ENCODE assay signal across 6 cellular contexts in the genomic region with DNA sequence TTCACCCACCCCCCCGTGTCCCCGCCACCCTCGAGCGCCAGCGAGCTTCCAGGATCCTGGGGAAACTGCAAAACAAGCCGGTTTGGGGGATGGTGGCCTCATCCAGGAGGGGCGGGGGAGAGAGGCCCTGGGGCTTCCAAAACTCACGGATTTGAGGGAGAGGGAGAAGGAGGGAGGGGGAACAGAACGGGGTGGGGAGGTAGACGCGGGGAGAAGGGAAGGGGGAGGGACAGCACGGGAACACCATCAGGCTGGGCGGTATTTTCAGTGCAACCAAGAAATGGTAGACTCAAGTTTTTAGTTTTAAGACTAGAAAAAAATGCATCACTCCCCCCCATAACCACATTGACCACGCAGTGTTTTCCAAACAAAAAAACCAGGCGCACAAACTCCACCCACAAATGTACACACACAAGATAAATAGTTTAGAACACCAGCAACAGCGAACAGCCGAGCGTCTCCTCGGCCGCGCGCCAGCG. TPM values are rescaled to one million over a fixed set of nuclear protein-coding genes. Genes with fewer than 3 reads are reported as not detected.
DNase-seq lines count a peak whose midpoint lies in the region; ATAC-seq and TF ChIP-seq lines count a peak whose summit lies in the region.
"Had no signal": no experiment of that assay in that cellular context is flagged by ENCODE, and none has a peak within 500 bp of the region (broad histone marks: within the 10 kb centered on the region; RNA-seq: fewer than 3 reads in every experiment).

No MANE protein-coding gene starts in this region.

- no peaks in the 10 kb centered on the region for H3K36me3 ChIP-seq in prostate gland

- WGBS in prostate gland = under 1% methylated on average over 23 of the region's 23 CpGs

- peaks cover 30% of the 10 kb centered on the region for H3K4me1 ChIP-seq in prostate gland (replicated peaks)

- no peak for TF ChIP-seq POLR2A in prostate gland (IDR thresholded peaks at IDR 0.05)

- H3K27ac ChIP-seq in prostate gland = peak overlapping the region; percentile 78 to 94

- no peak for ATAC-seq in HG03354 (IDR thresholded peaks at IDR 0.05; ENCODE audit: poor library complexity, severe bottlenecking, unreplicated experiment)

- H3K4me3 ChIP-seq in prostate gland = peak overlapping the region; percentile 40 to 55

- intact Hi-C loops in prostate gland (cut with DNase I) = no loop called here

- DNase-seq in NCI-H2171 (lab: John Stamatoyannopoulos, UW) = peak; percentile 35
- DNase-seq in dermis blood vessel endothelial cell = peak; percentile 62
- DNase-seq in prostate gland (ENCODE audit: low spot score) = peak; percentile 80
- DNase-seq in activated CD4-positive, alpha-beta T cell treated with anti-CD3 and anti-CD28 coated beads for 1 hour = no peak

- H3K9me3 ChIP-seq in prostate gland = no peaks in the 10 kb centered on the region

- peak in 1 of 4 experiments; percentile 1 for TF ChIP-seq CTCF in prostate gland (IDR thresholded peaks at IDR 0.05)

- no peaks in the 10 kb centered on the region for H3K27me3 ChIP-seq in prostate gland (replicated peaks; ENCODE audit: insufficient read depth)

RNA-seq across cellular contexts. Expression of gene NRARP, which starts 1.4 kb away (rescaled TPM):
- total RNA-seq in dermis blood vessel endothelial cell = 64.3 and 82.2 TPM in 2 replicates
- total RNA-seq in prostate gland = 10 to 100 TPM; 22.4 to 24.3 TPM

RNA-seq across cellular contexts. Expression of gene TOR4A, which starts 23.1 kb away (rescaled TPM):
- total RNA-seq in dermis blood vessel endothelial cell (29.8 and 46.0 TPM in 2 replicates), prostate gland (1 to 10 TPM; 1.6 to 7.3 TPM)

RNA-seq across cellular contexts. Expression of gene NELFB, which starts 45.5 kb away (rescaled TPM):
- 55.3 and 83.7 TPM in 2 replicates for total RNA-seq in dermis blood vessel endothelial cell
- 10 to 100 TPM; 44.9 to 82.1 TPM for total RNA-seq in prostate gland

RNA-seq across cellular contexts. Expression of gene STPG3, which starts 49.6 kb away (rescaled TPM):
- total RNA-seq in dermis blood vessel endothelial cell = 0.34 TPM in 1 of 2 replicates, not detected in the other
- 1 to 10 TPM in 1 of 2 donors, not detected in 1; 4.2 TPM for total RNA-seq in prostate gland
- total RNA-seq: aorta had no signal

RNA-seq across cellular contexts. Expression of gene TUBB4B, which starts 59.6 kb away (rescaled TPM):
- total RNA-seq in dermis blood vessel endothelial cell (128 and 305 TPM in 2 replicates), prostate gland (100 to 1,000 TPM; 279 to 484 TPM)
